Comparison of ENCODE assay signal across 18 cellular contexts in genomic region chr9:99966001-99966400, GRCh38.
"Had no signal": no experiment of that assay in that cellular context is flagged by ENCODE, and none has a peak within 500 bp of the region (broad histone marks: within the 10 kb centered on the region; RNA-seq: fewer than 3 reads in every experiment).

No MANE protein-coding gene starts in this region.

- H3K4me1 Mint-ChIP-seq: neural crest cell had no signal

- ATAC-seq: natural killer cell had no signal

- H3K9me3 Mint-ChIP-seq: mesothelial cell of epicardium, natural killer cell, neural crest cell had no signal

- H3K9me3 ChIP-seq: heart right ventricle, ovary, right atrium auricular region, sigmoid colon, stomach, thoracic aorta, transverse colon had no signal

- H3K4me3 ChIP-seq: coronary artery, heart right ventricle, ovary, right atrium auricular region, sigmoid colon, skin epidermis, stomach, thoracic aorta, transverse colon had no signal

- H3K27me3 ChIP-seq: heart right ventricle, ovary, right atrium auricular region, sigmoid colon, stomach, transverse colon had no signal

- H3K4me3 Mint-ChIP-seq: mesothelial cell of epicardium, natural killer cell, neural crest cell had no signal

- H3K27ac Mint-ChIP-seq: mesothelial cell of epicardium, natural killer cell had no signal

- DNase-seq: effector CD8-positive, alpha-beta T cell; heart right ventricle; hypothalamus; natural killer cell; nucleus accumbens; ovary; sigmoid colon; stimulated activated CD4-positive, alpha-beta T cell treated with anti-CD3 and anti-CD28 coated beads, Interleukin-2, amount 100 ng/mL, for 24 hours; stimulated activated naive CD4-positive, alpha-beta T cell; substantia nigra; transverse colon had no signal

- H3K4me1 ChIP-seq: heart right ventricle, right atrium auricular region, stomach, transverse colon had no signal

- H3K27ac ChIP-seq: coronary artery, heart right ventricle, ovary, right atrium auricular region, sigmoid colon, skin epidermis, stomach, thoracic aorta, transverse colon had no signal

- H3K36me3 ChIP-seq: ovary had no signal
